In the genomic region with DNA sequence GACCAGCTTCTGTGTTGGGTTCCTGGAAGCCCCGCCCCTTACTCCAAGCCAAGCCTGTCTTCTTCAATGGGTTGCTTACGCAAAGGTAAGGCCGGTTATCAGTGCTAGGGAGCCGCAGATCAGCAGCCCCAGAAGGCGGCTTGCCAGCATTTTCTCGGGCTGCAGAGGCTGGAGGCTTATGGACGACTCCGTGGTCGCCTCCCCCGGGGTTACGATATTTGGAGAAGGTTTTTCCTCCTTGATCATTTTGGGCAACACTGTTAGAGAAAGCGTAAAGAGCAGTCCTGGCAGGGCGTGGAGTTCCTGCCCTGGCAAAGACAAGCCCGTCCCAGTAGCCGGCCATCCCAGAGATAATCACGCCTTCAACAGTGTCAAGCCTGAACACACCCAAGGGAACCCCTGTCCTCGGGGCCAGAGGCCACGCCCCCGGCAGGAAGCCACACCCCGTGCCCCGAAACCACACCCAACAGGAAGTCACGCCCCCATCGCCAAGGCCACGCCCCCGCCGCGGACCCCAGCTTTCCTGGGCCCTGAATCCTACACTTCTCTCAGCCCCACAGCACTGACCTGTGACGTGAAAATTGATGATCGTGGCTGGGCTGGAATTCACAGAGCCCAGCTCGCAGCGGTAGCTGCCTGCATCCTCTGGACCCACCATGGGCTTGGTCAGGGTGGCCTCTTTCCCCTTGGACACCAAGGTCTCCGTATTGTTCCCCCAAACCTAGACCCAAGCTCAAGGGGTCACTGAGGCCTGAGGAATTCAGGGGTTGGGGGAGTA, we compare ENCODE assay signal across 10 cellular contexts. TPM values are rescaled to one million over a fixed set of nuclear protein-coding genes. Genes with fewer than 3 reads are reported as not detected.
DNase-seq lines count a peak whose midpoint lies in the region; ATAC-seq, FAIRE-seq and TF ChIP-seq lines count a peak whose summit lies in the region.
"Had no signal": no experiment of that assay in that cellular context is flagged by ENCODE, and none has a peak within 500 bp of the region (broad histone marks: within the 10 kb centered on the region; RNA-seq: fewer than 3 reads in every experiment).

No MANE protein-coding gene starts in this region.

- H3K4me1 ChIP-seq in BLaER1 treated with 17β-estradiol and CSF1 and Interleukin-3, amounts not matched to agents 10 nM and 100 nM: peaks cover 41 to 66% (median 52%) of the 10 kb centered on the region in 10 experiments
- peaks cover 47 to 53% of the 10 kb centered on the region in 2 experiments for H3K4me1 ChIP-seq in K562 (replicated peaks in 1 of 2; ENCODE audit: control insufficient read depth in 2 of 2, insufficient read depth in 2 of 2, low read length in 2 of 2)
- H3K4me1 ChIP-seq in tibial artery: peaks cover 0 to 25% (median 14%) of the 10 kb centered on the region in 4 donors

- peaks cover 16% of the 10 kb centered on the region for H3K27me3 Mint-ChIP-seq in memory B cell

- WGBS in K562 (ENCODE audit: insufficient coverage, low coverage, missing lambda C conversion rate): 2% methylated on average over 32 of the region's 32 CpGs

- H3K27ac Mint-ChIP-seq in memory B cell: no peak overlapping the region

- no TSS peak for BruUV-seq in K562 (replicated peaks; lab: Mats Ljungman, UMichigan)

- peaks cover 10% of the 10 kb centered on the region for H3K4me1 Mint-ChIP-seq in memory B cell

- H3K36me3 Mint-ChIP-seq in memory B cell: no peaks in the 10 kb centered on the region

- H3K4me2 ChIP-seq in BLaER1 treated with 17β-estradiol and CSF1 and Interleukin-3, amounts not matched to agents 10 nM and 100 nM: peak overlapping the region; percentile 98 to 100 (median 100)
- H3K4me2 ChIP-seq in K562 (ENCODE audit: insufficient read depth, low read length): peak overlapping the region; percentile 89

- H3K4me3 Mint-ChIP-seq in memory B cell: peak overlapping the region; percentile 37

- no peak; a peak in 1 of 4 replicates for TF ChIP-seq RAD21 in K562 (CRISPR knock-in tag; conservative IDR thresholded peaks at IDR 0.05 in 1 of 2, IDR thresholded peaks at IDR 0.05 in 1 of 2)

- no peak for FAIRE-seq in HTR-8/SVneo (lab: Jason Lieb, UNC)
- FAIRE-seq in K562 (lab: Jason Lieb, UNC): peak; percentile 97
- FAIRE-seq: GM18507 had no signal

- no peaks in the 10 kb centered on the region for H3K9me3 ChIP-seq in BLaER1 treated with 17β-estradiol and CSF1 and Interleukin-3, amounts not matched to agents 10 nM and 100 nM (replicated peaks in 1 of 11)
- H3K9me3 ChIP-seq in K562 (replicated peaks; ENCODE audit: control insufficient read depth, insufficient read depth, low read depth, low read length) (no peaks in the 10 kb centered on the region), tibial artery (no peaks in the 10 kb centered on the region)

- peak overlapping the region; percentile 77 for H2AFZ ChIP-seq in K562 (ENCODE audit: low read depth, low read length)

- peaks cover 0 to 19% (median 3%) of the 10 kb centered on the region in 11 experiments; a peak in 8 of 22 replicates for H4K20me1 ChIP-seq in BLaER1 treated with 17β-estradiol and CSF1 and Interleukin-3, amounts not matched to agents 10 nM and 100 nM
- H4K20me1 ChIP-seq in K562 (replicated peaks; ENCODE audit: control insufficient read depth, insufficient read depth, low read length): no peaks in the 10 kb centered on the region

- peak; percentile 73 for ATAC-seq in K562
- no peak for ATAC-seq in memory B cell (ENCODE audit: low read depth)
- ATAC-seq in GM18502 (IDR thresholded peaks at IDR 0.05; ENCODE audit: poor library complexity, unreplicated experiment): no peak
- no peak for ATAC-seq in GM18505 (IDR thresholded peaks at IDR 0.05; ENCODE audit: unreplicated experiment)

- H3K27me3 ChIP-seq in BLaER1 treated with 17β-estradiol and CSF1 and Interleukin-3, amounts not matched to agents 10 nM and 100 nM: no peaks in the 10 kb centered on the region
- H3K27me3 ChIP-seq in K562 (ENCODE audit: control insufficient read depth in 2 of 2, insufficient read depth in 2 of 2, low read length in 2 of 2) (no peaks in the 10 kb centered on the region), tibial artery (peaks cover 0 to 11% of the 10 kb centered on the region in 2 donors)

- in situ Hi-C loops in K562 (cut with MboI): loop anchor here (5.0 kb wide), 1 partner anchor 94 kb away; a partner anchor contains a TSS

- peak overlapping the region; percentile 67 to 86 (median 82) for H3K4me3 ChIP-seq in BLaER1 treated with 17β-estradiol and CSF1 and Interleukin-3, amounts not matched to agents 10 nM and 100 nM
- H3K4me3 ChIP-seq in K562 (peak overlapping the region; percentile 13), tibial artery (peak overlapping the region in 1 of 2 donors; percentile 8)
- H3K4me3 ChIP-seq: SK-N-MC had no signal

- H3K27ac ChIP-seq in BLaER1 treated with 17β-estradiol and CSF1 and Interleukin-3, amounts not matched to agents 10 nM and 100 nM: peak overlapping the region in 10 of 11 experiments; percentile 66 to 98 (median 88); a peak in 21 of 22 replicates
- H3K27ac ChIP-seq in K562 (ENCODE audit: extremely low read depth, low read depth, low read length) (peak overlapping the region; percentile 82), tibial artery (no peak overlapping the region)
- H3K27ac ChIP-seq: SK-N-MC had no signal

- POLR2A ChIA-PET in K562 (lab: Yijun Ruan, JAX): interaction anchor here (0.6 to 0.7 kb wide), 5 partner anchors 43 to 140 kb away, joined by 3 to 4 read pairs (median 3); a partner anchor contains a TSS

- no peak for TF ChIP-seq EP300 in K562 (IDR thresholded peaks at IDR 0.05; ENCODE audit: low read length)

- peak; percentile 36 for DNase-seq in HTR-8/SVneo (ENCODE audit: insufficient read length, low spot score)
- DNase-seq in K562 (ENCODE audit: extremely low read depth in 1 of 4, low spot score in 3 of 4): peak; percentile 89 to 96 (median 93)
- DNase-seq in memory B cell (ENCODE audit: low spot score in 2 of 2): no peak
- no peak for DNase-seq in tibial artery
- no peak for DNase-seq in globus pallidus (ENCODE audit: low spot score)

- H3K9me3 Mint-ChIP-seq in memory B cell: peaks cover under 1% of the 10 kb centered on the region

- CTCF ChIA-PET in K562 (lab: Yijun Ruan, JAX; ENCODE audit: low intra/inter-chr PET ratio): interaction anchor here (0.6 kb wide), 2 partner anchors 103 to 196 kb away, joined by 3 read pairs; no protein-coding TSS in a partner anchor

- H3K79me2 ChIP-seq in K562 (ENCODE audit: control insufficient read depth, insufficient read depth, low read length): peaks cover 8% of the 10 kb centered on the region; the same call in 2 of the 3 replicates

- peaks cover 3% of the 10 kb centered on the region for H3K9me1 ChIP-seq in K562 (ENCODE audit: control insufficient read depth, insufficient read depth, low read length)

- H3K9ac ChIP-seq in BLaER1 treated with 17β-estradiol and CSF1 and Interleukin-3, amounts not matched to agents 10 nM and 100 nM: peak overlapping the region; percentile 75 to 98 (median 85); a peak in 19 of 22 replicates
- peak overlapping the region; percentile 71 to 95 for H3K9ac ChIP-seq in K562 (ENCODE audit: insufficient read depth in 1 of 2, low read depth in 2 of 2, low read length in 2 of 2)

- intact Hi-C loops in K562 (cut with micrococcal nuclease) (loop anchor here (2.0 kb wide), 1 partner anchor 39 kb away; no protein-coding TSS in a partner anchor), tibial artery (cut with DNase I; ENCODE audit: low total_unique reads) (loop anchor here (5.0 kb wide), 1 partner anchor 64 kb away; no protein-coding TSS in a partner anchor)

- peaks cover 0 to 27% (median 8%) of the 10 kb centered on the region in 11 experiments; a peak in 13 of 22 replicates for H3K36me3 ChIP-seq in BLaER1 treated with 17β-estradiol and CSF1 and Interleukin-3, amounts not matched to agents 10 nM and 100 nM
- H3K36me3 ChIP-seq in K562 (ENCODE audit: control insufficient read depth, insufficient read depth, low read length): no peaks in the 10 kb centered on the region
- no peaks in the 10 kb centered on the region for H3K36me3 ChIP-seq in tibial artery

- TF ChIP-seq POLR2A in K562 (conservative IDR thresholded peaks at IDR 0.05): peak; percentile 58
- no peak for TF ChIP-seq POLR2A in GM18505 (IDR thresholded peaks at IDR 0.05; ENCODE audit: borderline replicate concordance, extremely low read depth, insufficient read depth, insufficient read length)

- TF ChIP-seq CTCF in K562 (IDR thresholded peaks at IDR 0.05 in 2 of 3, conservative IDR thresholded peaks at IDR 0.05 in 1 of 3; ENCODE audit: insufficient read depth in 2 of 3, low read depth in 1 of 3, low read length in 3 of 3) (no peak), tibial artery (IDR thresholded peaks at IDR 0.05) (no peak)

RNA-seq across cellular contexts. Expression of a gene that starts 1.0 kb away (rescaled TPM):
- 10.4 and 13.7 TPM in 2 replicates for total RNA-seq in K562 (2011; cell fraction: chromatin; rRNA removed; ENCODE audit: low replicate concordance)
- total RNA-seq in K562 (2011; cell fraction: nucleolus; rRNA removed): 7.4 and 8.8 TPM in 2 replicates
- 10.0 and 11.1 TPM in 2 replicates for total RNA-seq in K562 (2011; cell fraction: nucleoplasm; rRNA removed)
- total RNA-seq in K562 (2014; rRNA removed) (2.7 and 3.7 TPM in 2 replicates), K562 (2014; rRNA removed; fragmentation: Illumina TruSeq; extraction: Trizol) (0.58 and 0.61 TPM in 2 replicates), K562 (2015; rRNA removed; fragmentation: Illumina TruSeq; extraction: Trizol) (1.4 and 1.7 TPM in 2 replicates), K562 (2021) (3.4 and 4.6 TPM in 2 replicates)
- polyA plus RNA-seq in K562 (2011; rRNA removed) (1.4 and 2.1 TPM in 2 replicates), K562 (2014; fragmentation: Illumina TruSeq; extraction: Trizol) (1.5 and 2.6 TPM in 2 replicates), K562 (2014; fragmentation: Nextera tagmentation; extraction: Ambion mirVana) (under 1 TPM; 0.20 to 0.24 TPM), K562 (2014; rRNA removed) (4.7 and 6.1 TPM in 2 replicates)
- 2.3 and 3.3 TPM in 2 replicates for polyA plus RNA-seq in K562 (2011; cell fraction: cytosol; rRNA removed)
- polyA plus RNA-seq in K562 (2011; cell fraction: nucleus; rRNA removed): 5.2 and 8.5 TPM in 2 replicates
- 3.2 and 5.2 TPM in 2 replicates for polyA plus RNA-seq in K562 (2012)
- polyA minus RNA-seq in K562 (2011; rRNA and poly(A)+ RNA removed): 1.1 and 1.6 TPM in 2 replicates
- 1.0 and 4.6 TPM in 2 replicates for polyA minus RNA-seq in K562 (2011; cell fraction: cytosol; rRNA and poly(A)+ RNA removed)
- 1.3 and 2.0 TPM in 2 replicates for polyA minus RNA-seq in K562 (2011; cell fraction: nucleus; rRNA and poly(A)+ RNA removed)

RNA-seq across cellular contexts. Expression of a gene that starts 5.3 kb away (rescaled TPM):
- total RNA-seq in K562 (2011; cell fraction: chromatin; rRNA removed; ENCODE audit: low replicate concordance): 23.8 and 28.5 TPM in 2 replicates
- total RNA-seq in K562 (2011; cell fraction: nucleolus; rRNA removed): 10.5 and 17.9 TPM in 2 replicates
- total RNA-seq in K562 (2011; cell fraction: nucleoplasm; rRNA removed): 18.7 and 19.0 TPM in 2 replicates
- total RNA-seq in K562 (2014; rRNA removed) (0.14 and 0.78 TPM in 2 replicates), K562 (2014; rRNA removed; fragmentation: Illumina TruSeq; extraction: Trizol) (0.61 and 1.3 TPM in 2 replicates), K562 (2015; rRNA removed; fragmentation: Illumina TruSeq; extraction: Trizol) (0.40 and 0.49 TPM in 2 replicates), K562 (2021) (2.1 and 2.2 TPM in 2 replicates)
- polyA plus RNA-seq in K562 (2011; rRNA removed) (0.54 and 0.57 TPM in 2 replicates), K562 (2014; fragmentation: Illumina TruSeq; extraction: Trizol) (0.29 and 1.1 TPM in 2 replicates), K562 (2014; fragmentation: Nextera tagmentation; extraction: Ambion mirVana) (under 1 TPM; 0.24 to 0.73 TPM), K562 (2014; rRNA removed) (0.39 and 1.2 TPM in 2 replicates)
- polyA plus RNA-seq in K562 (2011; cell fraction: cytosol; rRNA removed): 0.16 and 0.67 TPM in 2 replicates
- 3.1 and 3.5 TPM in 2 replicates for polyA plus RNA-seq in K562 (2011; cell fraction: nucleus; rRNA removed)
- 1.4 and 1.7 TPM in 2 replicates for polyA plus RNA-seq in K562 (2012)
- 0.63 TPM in 1 of 2 replicates, not detected in the other for polyA minus RNA-seq in K562 (2011; rRNA and poly(A)+ RNA removed)
- not detected in 2 replicates for polyA minus RNA-seq in K562 (2011; cell fraction: cytosol; rRNA and poly(A)+ RNA removed)
- polyA minus RNA-seq in K562 (2011; cell fraction: nucleus; rRNA and poly(A)+ RNA removed): 0.67 and 0.89 TPM in 2 replicates

RNA-seq across cellular contexts. Expression of a gene that starts 11.0 kb away (rescaled TPM):
- total RNA-seq in K562 (2011; cell fraction: chromatin; rRNA removed; ENCODE audit: low replicate concordance): 53.2 and 80.3 TPM in 2 replicates
- 51.5 and 67.9 TPM in 2 replicates for total RNA-seq in K562 (2011; cell fraction: nucleolus; rRNA removed)
- total RNA-seq in K562 (2011; cell fraction: nucleoplasm; rRNA removed): 56.0 and 63.6 TPM in 2 replicates
- total RNA-seq in K562 (2014; rRNA removed) (15.5 and 17.2 TPM in 2 replicates), K562 (2014; rRNA removed; fragmentation: Illumina TruSeq; extraction: Trizol) (8.9 TPM in 2 replicates), K562 (2015; rRNA removed; fragmentation: Illumina TruSeq; extraction: Trizol) (5.0 TPM in 2 replicates), K562 (2021) (18.5 and 19.6 TPM in 2 replicates)
- polyA plus RNA-seq in K562 (2011; rRNA removed) (3.2 and 5.0 TPM in 2 replicates), K562 (2014; fragmentation: Illumina TruSeq; extraction: Trizol) (7.9 and 8.8 TPM in 2 replicates), K562 (2014; fragmentation: Nextera tagmentation; extraction: Ambion mirVana) (1 to 10 TPM; 2.3 to 3.1 TPM), K562 (2014; rRNA removed) (16.3 and 18.3 TPM in 2 replicates)
- 2.2 and 4.8 TPM in 2 replicates for polyA plus RNA-seq in K562 (2011; cell fraction: cytosol; rRNA removed)
- 5.3 and 17.6 TPM in 2 replicates for polyA plus RNA-seq in K562 (2011; cell fraction: nucleus; rRNA removed)
- 4.8 and 9.2 TPM in 2 replicates for polyA plus RNA-seq in K562 (2012)
- 1.1 and 3.1 TPM in 2 replicates for polyA minus RNA-seq in K562 (2011; rRNA and poly(A)+ RNA removed)
- polyA minus RNA-seq in K562 (2011; cell fraction: cytosol; rRNA and poly(A)+ RNA removed): 1.4 and 4.4 TPM in 2 replicates
- polyA minus RNA-seq in K562 (2011; cell fraction: nucleus; rRNA and poly(A)+ RNA removed): 3.2 and 5.3 TPM in 2 replicates

RNA-seq across cellular contexts. Expression of a gene that starts 13.9 kb away (rescaled TPM):
- not detected in 2 replicates for total RNA-seq in K562 (2011; cell fraction: chromatin; rRNA removed; ENCODE audit: low replicate concordance)
- not detected in 2 replicates for total RNA-seq in K562 (2011; cell fraction: nucleolus; rRNA removed)
- not detected in 2 replicates for total RNA-seq in K562 (2011; cell fraction: nucleoplasm; rRNA removed)
- 0.33 and 0.77 TPM in 2 replicates for total RNA-seq in K562 (2014; rRNA removed)
- not detected in 2 replicates for total RNA-seq in K562 (2014; rRNA removed; fragmentation: Illumina TruSeq; extraction: Trizol)
- total RNA-seq in K562 (2015; rRNA removed; fragmentation: Illumina TruSeq; extraction: Trizol): not detected in 2 replicates
- not detected in 2 replicates for total RNA-seq in K562 (2021)
- not detected in 2 replicates for polyA plus RNA-seq in K562 (2011; rRNA removed)
- not detected in 2 replicates for polyA plus RNA-seq in K562 (2011; cell fraction: cytosol; rRNA removed)
- polyA plus RNA-seq in K562 (2011; cell fraction: nucleus; rRNA removed): not detected in 2 replicates
- polyA plus RNA-seq in K562 (2012): 0.30 TPM in 1 of 2 replicates, not detected in the other
- 0.09 TPM in 1 of 2 replicates, not detected in the other for polyA plus RNA-seq in K562 (2014; fragmentation: Illumina TruSeq; extraction: Trizol)
- under 1 TPM in 1 of 2 experiments, not detected in 1; 0.04 TPM for polyA plus RNA-seq in K562 (2014; fragmentation: Nextera tagmentation; extraction: Ambion mirVana)
- polyA plus RNA-seq in K562 (2014; rRNA removed): not detected in 2 replicates
- polyA minus RNA-seq in K562 (2011; rRNA and poly(A)+ RNA removed): not detected in 2 replicates
- not detected in 2 replicates for polyA minus RNA-seq in K562 (2011; cell fraction: cytosol; rRNA and poly(A)+ RNA removed)
- not detected in 2 replicates for polyA minus RNA-seq in K562 (2011; cell fraction: nucleus; rRNA and poly(A)+ RNA removed)

RNA-seq across cellular contexts. Expression of a gene that starts 21.9 kb away (rescaled TPM):
- total RNA-seq in K562 (2011; cell fraction: chromatin; rRNA removed; ENCODE audit: low replicate concordance): 1.8 and 3.4 TPM in 2 replicates
- 2.5 and 3.2 TPM in 2 replicates for total RNA-seq in K562 (2011; cell fraction: nucleolus; rRNA removed)
- total RNA-seq in K562 (2011; cell fraction: nucleoplasm; rRNA removed): 2.4 and 2.7 TPM in 2 replicates
- total RNA-seq in K562 (2014; rRNA removed): 0.27 and 0.45 TPM in 2 replicates
- 0.22 and 0.29 TPM in 2 replicates for total RNA-seq in K562 (2014; rRNA removed; fragmentation: Illumina TruSeq; extraction: Trizol)
- total RNA-seq in K562 (2015; rRNA removed; fragmentation: Illumina TruSeq; extraction: Trizol): 0.49 and 0.51 TPM in 2 replicates
- total RNA-seq in K562 (2021): 1.00 and 1.3 TPM in 2 replicates
- polyA plus RNA-seq in K562 (2011; rRNA removed): 0.27 and 0.29 TPM in 2 replicates
- 0.37 and 0.70 TPM in 2 replicates for polyA plus RNA-seq in K562 (2011; cell fraction: cytosol; rRNA removed)
- polyA plus RNA-seq in K562 (2011; cell fraction: nucleus; rRNA removed): 0.66 and 0.73 TPM in 2 replicates
- 0.50 and 0.64 TPM in 2 replicates for polyA plus RNA-seq in K562 (2012)
- polyA plus RNA-seq in K562 (2014; fragmentation: Illumina TruSeq; extraction: Trizol): 0.55 and 0.73 TPM in 2 replicates
- under 1 TPM in 1 of 2 experiments, not detected in 1; 0.08 TPM for polyA plus RNA-seq in K562 (2014; fragmentation: Nextera tagmentation; extraction: Ambion mirVana)
- 0.84 and 0.91 TPM in 2 replicates for polyA plus RNA-seq in K562 (2014; rRNA removed)
- 0.35 and 0.51 TPM in 2 replicates for polyA minus RNA-seq in K562 (2011; rRNA and poly(A)+ RNA removed)
- polyA minus RNA-seq in K562 (2011; cell fraction: cytosol; rRNA and poly(A)+ RNA removed): not detected in 2 replicates
- polyA minus RNA-seq in K562 (2011; cell fraction: nucleus; rRNA and poly(A)+ RNA removed): 0.67 and 0.78 TPM in 2 replicates

Comparison
In these comparisons a context has a peak if more than half of its experiments do, and no peak if none do; other contexts are left out.
1. H3K27ac ChIP-seq: peak in BLaER1 treated with 17β-estradiol and CSF1 and Interleukin-3, amounts not matched to agents 10 nM and 100 nM (10 of 11) and K562 (single experiment); none in tibial artery (0 of 2).
2. DNase-seq: peak in HTR-8/SVneo (single experiment) and K562 (4 of 4); none in memory B cell (0 of 2), tibial artery (0 of 2) and globus pallidus (single experiment).